ENCODE assay signal across 8 cellular contexts in the genomic region with DNA sequence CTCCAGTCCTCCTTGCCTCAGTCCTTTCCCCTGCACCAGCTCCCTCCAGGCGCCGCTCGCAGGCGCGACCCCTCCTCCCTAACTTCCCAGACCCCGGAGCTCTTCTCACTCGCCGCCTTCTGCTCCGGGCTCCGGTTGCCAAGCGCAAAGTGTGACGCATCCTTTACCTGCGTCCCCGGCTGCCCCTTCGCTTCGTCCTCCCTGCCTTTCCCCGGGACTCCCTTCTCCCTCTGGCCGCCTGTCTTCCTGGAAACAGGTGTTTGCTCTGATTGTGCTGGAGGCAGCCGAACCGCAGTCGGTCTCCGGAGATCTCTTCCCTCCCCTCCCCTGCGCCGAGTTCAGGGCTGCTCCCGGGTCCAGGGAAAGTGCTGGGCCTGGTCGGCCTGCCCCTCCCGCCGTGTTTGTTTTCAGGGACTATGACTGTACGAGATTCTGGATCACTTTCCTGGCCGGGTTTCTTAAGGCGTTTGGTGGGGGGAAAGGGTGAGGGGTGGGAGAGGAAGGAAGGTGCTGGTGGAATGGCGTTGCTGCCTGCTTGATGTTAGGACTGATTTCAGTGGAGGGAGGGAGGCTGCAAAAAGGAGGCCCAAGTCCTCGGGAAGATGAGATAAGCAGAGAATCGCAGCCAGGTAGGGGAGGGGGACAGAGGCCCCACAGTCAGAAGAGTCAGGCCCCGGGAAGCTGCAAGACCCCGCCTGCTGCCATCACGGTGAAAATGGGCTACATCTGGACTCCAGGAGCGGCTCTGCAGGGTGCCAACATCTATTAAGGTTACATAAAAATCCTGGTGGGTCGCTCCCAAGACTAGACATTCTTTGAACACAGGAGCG. TPM values are rescaled to one million over a fixed set of nuclear protein-coding genes. Genes with fewer than 3 reads are reported as not detected.
DNase-seq lines count a peak whose midpoint lies in the region; ATAC-seq and TF ChIP-seq lines count a peak whose summit lies in the region.

No MANE protein-coding gene starts in this region.

- no peaks in the 10 kb centered on the region for H3K9me3 Mint-ChIP-seq in activated naive CD4-positive, alpha-beta T cell treated with anti-CD3 and anti-CD28 coated beads, Interleukin-2, amount 50 U/mL, for 24 hours
- H3K9me3 Mint-ChIP-seq in glutamatergic neuron (ENCODE audit: unreplicated experiment): peaks cover 5% of the 10 kb centered on the region

- H3K36me3 Mint-ChIP-seq in activated naive CD4-positive, alpha-beta T cell treated with anti-CD3 and anti-CD28 coated beads, Interleukin-2, amount 50 U/mL, for 24 hours: no peaks in the 10 kb centered on the region
- no peaks in the 10 kb centered on the region for H3K36me3 Mint-ChIP-seq in glutamatergic neuron (ENCODE audit: unreplicated experiment)

- ATAC-seq in HG03139 (IDR thresholded peaks at IDR 0.05; ENCODE audit: unreplicated experiment) (no peak), left lobe of liver (no peak)

- no peak for TF ChIP-seq CTCF in glutamatergic neuron (IDR thresholded peaks at IDR 0.05; ENCODE audit: partially characterized antibody, unreplicated experiment)

- peaks cover 23% of the 10 kb centered on the region for H3K27me3 Mint-ChIP-seq in activated naive CD4-positive, alpha-beta T cell treated with anti-CD3 and anti-CD28 coated beads, Interleukin-2, amount 50 U/mL, for 24 hours
- peaks cover 4% of the 10 kb centered on the region for H3K27me3 Mint-ChIP-seq in glutamatergic neuron (ENCODE audit: unreplicated experiment)

- peaks cover 11% of the 10 kb centered on the region for H3K4me1 Mint-ChIP-seq in activated naive CD4-positive, alpha-beta T cell treated with anti-CD3 and anti-CD28 coated beads, Interleukin-2, amount 50 U/mL, for 24 hours
- peaks cover 19% of the 10 kb centered on the region for H3K4me1 Mint-ChIP-seq in glutamatergic neuron (ENCODE audit: low read depth, unreplicated experiment)

- H3K27ac Mint-ChIP-seq in activated naive CD4-positive, alpha-beta T cell treated with anti-CD3 and anti-CD28 coated beads, Interleukin-2, amount 50 U/mL, for 24 hours: no peak overlapping the region
- peak overlapping the region; percentile 87 for H3K27ac Mint-ChIP-seq in glutamatergic neuron (ENCODE audit: unreplicated experiment)

- DNase-seq in activated naive CD4-positive, alpha-beta T cell treated with anti-CD3 and anti-CD28 coated beads, Interleukin-2, amount 50 U/mL, for 16 hours: no peak
- peak; percentile 35 for DNase-seq in SW480 (ENCODE audit: low spot score)
- peak; percentile 48 for DNase-seq in glutamatergic neuron
- peak; percentile 83 for DNase-seq in retina
- DNase-seq in A172 (ENCODE audit: low spot score): no peak
- DNase-seq in left lobe of liver (ENCODE audit: low spot score): no peak

- peak overlapping the region; percentile 56 for H3K4me3 Mint-ChIP-seq in activated naive CD4-positive, alpha-beta T cell treated with anti-CD3 and anti-CD28 coated beads, Interleukin-2, amount 50 U/mL, for 24 hours
- peak overlapping the region; percentile 94 for H3K4me3 Mint-ChIP-seq in glutamatergic neuron (ENCODE audit: unreplicated experiment)

RNA-seq across cellular contexts. Expression of a gene that starts 0.9 kb away (rescaled TPM):
- 17.5 TPM for total RNA-seq in glutamatergic neuron (ENCODE audit: unreplicated experiment)
- 0.69 and 1.1 TPM in 2 replicates for total RNA-seq in A172 (2014; rRNA removed; shearing (Covaris generic))
- 0.86 TPM for total RNA-seq in left lobe of liver

Comparison
In these comparisons a context has a peak if more than half of its experiments do, and no peak if none do; other contexts are left out.
1. DNase-seq: peak in SW480 (single experiment), glutamatergic neuron (single experiment) and retina (single experiment); none in activated naive CD4-positive, alpha-beta T cell treated with anti-CD3 and anti-CD28 coated beads, Interleukin-2, amount 50 U/mL, for 16 hours (single experiment), A172 (single experiment) and left lobe of liver (single experiment).